Comparison of ENCODE assay signal across 20 cellular contexts in the genomic region with DNA sequence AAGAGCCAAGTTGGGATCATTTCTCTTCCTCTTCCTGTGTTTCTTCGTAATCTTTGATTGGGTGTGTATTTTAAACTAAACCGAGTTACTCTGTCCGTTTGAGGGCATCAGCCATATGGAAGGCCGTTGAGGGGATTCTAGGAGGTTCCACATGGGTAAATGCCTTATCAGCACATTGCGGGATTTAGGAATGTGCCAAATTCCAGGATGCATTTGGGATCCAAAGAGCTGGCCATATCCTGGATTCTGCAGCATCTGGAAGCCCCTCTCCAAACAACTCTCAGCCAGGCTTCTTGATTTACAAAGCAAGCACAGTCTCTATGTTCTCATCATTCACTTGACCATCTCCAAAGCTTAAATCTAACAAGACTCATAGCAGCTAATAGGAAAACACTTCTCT.
DNase-seq lines count a peak whose midpoint lies in the region; ATAC-seq and TF ChIP-seq lines count a peak whose summit lies in the region.
"Had no signal": no experiment of that assay in that cellular context is flagged by ENCODE, and none has a peak within 500 bp of the region (broad histone marks: within the 10 kb centered on the region; RNA-seq: fewer than 3 reads in every experiment).

No MANE protein-coding gene starts in this region.

- no peak for ATAC-seq in right cardiac atrium
- no peak for ATAC-seq in HG02852 (IDR thresholded peaks at IDR 0.05; ENCODE audit: unreplicated experiment)
- no peak for ATAC-seq in naive thymus-derived CD8-positive, alpha-beta T cell
- no peak for ATAC-seq in HG03342 (IDR thresholded peaks at IDR 0.05; ENCODE audit: unreplicated experiment)
- ATAC-seq: CD8-positive, alpha-beta T cell had no signal

- H3K27ac Mint-ChIP-seq in mesothelial cell of epicardium, result peak overlapping the region; percentile 15
- H3K27ac Mint-ChIP-seq in naive thymus-derived CD8-positive, alpha-beta T cell, result no peak overlapping the region
- H3K27ac Mint-ChIP-seq: CD8-positive, alpha-beta T cell had no signal

- peak in 1 of 2 donors; percentile 52 for DNase-seq in cardiac muscle cell (ENCODE audit: low read depth in 1 of 2, low spot score in 1 of 2)
- no peak for DNase-seq in right cardiac atrium
- DNase-seq in SK-N-MC (ENCODE audit: low read depth, low spot score), result no peak
- DNase-seq in mesothelial cell of epicardium (ENCODE audit: low spot score in 2 of 2, unreplicated experiment in 2 of 2), result no peak
- no peak for DNase-seq in naive thymus-derived CD8-positive, alpha-beta T cell
- DNase-seq: 8988T; AML-193; C1 segment of cervical spinal cord; CD8-positive, alpha-beta T cell; GDM1; KG1; NCI-H1092 treated with DMSO at 0.1 percent for 48 hours; NCI-H1436 treated with DMSO at 0.1 percent for 48 hours; NCI-H1930; NCI-H345; NCI-H774; NK-92 treated with Interleukin-12 subunit alpha and Interleukin-12 subunit beta, amount 100 ng/mL, for 24 hours had no signal

- H3K36me3 Mint-ChIP-seq in mesothelial cell of epicardium, result peaks cover 3% of the 10 kb centered on the region
- H3K36me3 Mint-ChIP-seq in naive thymus-derived CD8-positive, alpha-beta T cell, result no peaks in the 10 kb centered on the region
- H3K36me3 Mint-ChIP-seq: CD8-positive, alpha-beta T cell had no signal

- H3K4me1 Mint-ChIP-seq in mesothelial cell of epicardium, result peaks cover 10% of the 10 kb centered on the region
- H3K4me1 Mint-ChIP-seq in naive thymus-derived CD8-positive, alpha-beta T cell, result peaks cover 0 to 4% (median 0%) of the 10 kb centered on the region in 4 donors

- H3K9me3 Mint-ChIP-seq in mesothelial cell of epicardium, result peaks cover 3% of the 10 kb centered on the region
- peaks cover 0 to 3% (median 0%) of the 10 kb centered on the region in 9 donors for H3K9me3 Mint-ChIP-seq in naive thymus-derived CD8-positive, alpha-beta T cell
- H3K9me3 Mint-ChIP-seq: CD8-positive, alpha-beta T cell had no signal

- H3K36me3 ChIP-seq in cardiac muscle cell (no peaks in the 10 kb centered on the region), SK-N-MC (ENCODE audit: insufficient read depth, low read length) (peaks cover 19% of the 10 kb centered on the region; the same call in 1 of the 2 replicates)

- TF ChIP-seq CTCF in cardiac muscle cell (IDR thresholded peaks at IDR 0.05; ENCODE audit: low read depth, low read length) (no peak), mesothelial cell of epicardium (IDR thresholded peaks at IDR 0.05; ENCODE audit: unreplicated experiment) (no peak)

- H3K9ac ChIP-seq in SK-N-MC (ENCODE audit: insufficient read length), result no peak overlapping the region

- no peak overlapping the region for H3K4me3 Mint-ChIP-seq in mesothelial cell of epicardium
- no peak overlapping the region for H3K4me3 Mint-ChIP-seq in naive thymus-derived CD8-positive, alpha-beta T cell
- H3K4me3 Mint-ChIP-seq: CD8-positive, alpha-beta T cell had no signal

- intact Hi-C loops in right cardiac atrium (cut with DNase I), result loop anchor here (5.0 to 10.0 kb wide), 7 partner anchors 67 to 307 kb away; partner anchors contain the start of gene RIN2 (in 1 of the 4)

- H3K27me3 ChIP-seq in cardiac muscle cell (no peaks in the 10 kb centered on the region), right cardiac atrium (ENCODE audit: control insufficient read depth, insufficient read depth) (no peaks in the 10 kb centered on the region)

- no peak overlapping the region for H3K4me3 ChIP-seq in cardiac muscle cell
- no peak overlapping the region for H3K4me3 ChIP-seq in right cardiac atrium (ENCODE audit: low read length)
- no peak overlapping the region for H3K4me3 ChIP-seq in SK-N-MC

- POLR2A ChIA-PET in naive thymus-derived CD8-positive, alpha-beta T cell (lab: Charles Lee), result no interaction called here

- WGBS in right cardiac atrium, result 29% methylated on average over 5 of the region's 5 CpGs

- H3K27me3 Mint-ChIP-seq in mesothelial cell of epicardium (ENCODE audit: low read depth), result no peaks in the 10 kb centered on the region
- peaks cover 11 to 36% (median 28%) of the 10 kb centered on the region in 5 donors for H3K27me3 Mint-ChIP-seq in naive thymus-derived CD8-positive, alpha-beta T cell

- peaks cover 19% of the 10 kb centered on the region for H3K4me1 ChIP-seq in cardiac muscle cell (ENCODE audit: low read depth)
- H3K4me1 ChIP-seq in right cardiac atrium (ENCODE audit: control insufficient read depth, insufficient read depth, low read length), result peaks cover 4% of the 10 kb centered on the region

- H3K9me3 ChIP-seq in cardiac muscle cell (ENCODE audit: low read depth), result no peaks in the 10 kb centered on the region
- H3K9me3 ChIP-seq in right cardiac atrium (ENCODE audit: control insufficient read depth, low read length), result no peaks in the 10 kb centered on the region
- no peaks in the 10 kb centered on the region for H3K9me3 ChIP-seq in SK-N-MC (ENCODE audit: low read depth, low read length)

- H3K27ac ChIP-seq in cardiac muscle cell, result peak overlapping the region; percentile 75
- H3K27ac ChIP-seq in right cardiac atrium (ENCODE audit: low read length), result no peak overlapping the region
- H3K27ac ChIP-seq in SK-N-MC, result 0 out of 2 replicates have a peak overlapping the region, but pooled peaks have one; percentile 5
- H3K27ac ChIP-seq: HL-60 had no signal
